In genomic region chr7:41304995-41305394, GRCh38 we compare ENCODE assay signal across 21 cellular contexts.
"Had no signal": no experiment of that assay in that cellular context is flagged by ENCODE, and none has a peak within 500 bp of the region (broad histone marks: within the 10 kb centered on the region; RNA-seq: fewer than 3 reads in every experiment).

No MANE protein-coding gene starts in this region.

- H3K79me2 ChIP-seq: parathyroid adenoma had no signal

- FAIRE-seq: kidney had no signal

- H3K27ac ChIP-seq: coronary artery, gastrocnemius medialis, neutrophil, parathyroid adenoma, right atrium auricular region, testis, tibial artery had no signal

- H3K9ac ChIP-seq: parathyroid adenoma had no signal

- H3K4me3 ChIP-seq: coronary artery, gastrocnemius medialis, lung, mucosa of descending colon, right atrium auricular region, testis, tibial artery had no signal

- H3K36me3 ChIP-seq: gastrocnemius medialis, neutrophil, right atrium auricular region, tibial artery had no signal

- H3K9me3 ChIP-seq: gastrocnemius medialis, mucosa of descending colon, neutrophil, right atrium auricular region, testis, tibial artery had no signal

- H3K27me3 ChIP-seq: gastrocnemius medialis, neutrophil, right atrium auricular region, testis, tibial artery had no signal

- ATAC-seq: effector memory CD8-positive, alpha-beta T cell; gastrocnemius medialis; left lobe of liver; mucosa of descending colon; natural killer cell treated with Interleukin-12 subunit alpha and Interleukin-12 subunit beta and Interleukin-15 and Interleukin-18, amount 100 ng/mL, for 72 hours; sciatic nerve; stimulated activated effector memory CD8-positive, alpha-beta T cell treated with anti-CD3 and anti-CD28 coated beads, Interleukin-12 subunit alpha, Interleukin-12 subunit beta, amount 100 ng/mL, for 72 hours; stimulated activated naive CD8-positive, alpha-beta T cell treated with anti-CD3 and anti-CD28 coated beads, Interleukin-15, Interleukin-2, amounts not matched to agents 100 U/mL and 50 U/mL, for 24 hours had no signal

- DNase-seq: effector memory CD8-positive, alpha-beta T cell; gastrocnemius medialis; kidney; mesenchymal stem cell; mucosa of descending colon; naive B cell; stimulated activated CD4-positive, alpha-beta T cell treated with anti-CD3 and anti-CD28 coated beads, Interleukin-2, amount 100 ng/mL, for 24 hours; stimulated activated CD4-positive, alpha-beta T cell treated with anti-CD3 and anti-CD28 coated beads, Interleukin-4, amount 100 ng/mL, for 24 hours; stimulated activated naive CD8-positive, alpha-beta T cell treated with anti-CD3 and anti-CD28 coated beads, Interleukin-15, Interleukin-2, amounts not matched to agents 100 U/mL and 50 U/mL, for 24 hours; substantia nigra; testis; tibial artery had no signal

- H2AFZ ChIP-seq: parathyroid adenoma had no signal

- H3K4me1 ChIP-seq: gastrocnemius medialis, parathyroid adenoma, right atrium auricular region, testis, tibial artery had no signal
